Comparison of ENCODE assay signal across 8 cellular contexts in genomic region chr12:47758834-47759690, GRCh38. TPM values are rescaled to one million over a fixed set of nuclear protein-coding genes. Genes with fewer than 3 reads are reported as not detected.
A peak's percentile ranks its signal among the peaks of the same experiment; 100 is the strongest.
DNase-seq lines count a peak whose midpoint lies in the region; ATAC-seq and TF ChIP-seq lines count a peak whose summit lies in the region.

A gene with protein sequence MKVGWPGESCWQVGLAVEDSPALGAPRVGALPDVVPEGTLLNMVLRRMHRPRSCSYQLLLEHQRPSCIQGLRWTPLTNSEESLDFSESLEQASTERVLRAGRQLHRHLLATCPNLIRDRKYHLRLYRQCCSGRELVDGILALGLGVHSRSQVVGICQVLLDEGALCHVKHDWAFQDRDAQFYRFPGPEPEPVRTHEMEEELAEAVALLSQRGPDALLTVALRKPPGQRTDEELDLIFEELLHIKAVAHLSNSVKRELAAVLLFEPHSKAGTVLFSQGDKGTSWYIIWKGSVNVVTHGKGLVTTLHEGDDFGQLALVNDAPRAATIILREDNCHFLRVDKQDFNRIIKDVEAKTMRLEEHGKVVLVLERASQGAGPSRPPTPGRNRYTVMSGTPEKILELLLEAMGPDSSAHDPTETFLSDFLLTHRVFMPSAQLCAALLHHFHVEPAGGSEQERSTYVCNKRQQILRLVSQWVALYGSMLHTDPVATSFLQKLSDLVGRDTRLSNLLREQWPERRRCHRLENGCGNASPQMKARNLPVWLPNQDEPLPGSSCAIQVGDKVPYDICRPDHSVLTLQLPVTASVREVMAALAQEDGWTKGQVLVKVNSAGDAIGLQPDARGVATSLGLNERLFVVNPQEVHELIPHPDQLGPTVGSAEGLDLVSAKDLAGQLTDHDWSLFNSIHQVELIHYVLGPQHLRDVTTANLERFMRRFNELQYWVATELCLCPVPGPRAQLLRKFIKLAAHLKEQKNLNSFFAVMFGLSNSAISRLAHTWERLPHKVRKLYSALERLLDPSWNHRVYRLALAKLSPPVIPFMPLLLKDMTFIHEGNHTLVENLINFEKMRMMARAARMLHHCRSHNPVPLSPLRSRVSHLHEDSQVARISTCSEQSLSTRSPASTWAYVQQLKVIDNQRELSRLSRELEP (minus strand): TSS chr12:47758880. CDS start chr12:47758556, 324 bp downstream.

- peak; percentile 60 for ATAC-seq in GM21737 (IDR thresholded peaks at IDR 0.05; ENCODE audit: unreplicated experiment)
- peak; percentile 86 to 91 (median 87) for ATAC-seq in T-cell (replicated peaks in 1 of 4)

- H3K36me3 ChIP-seq in left ventricle myocardium inferior (no peaks in the 10 kb centered on the region), uterus (no peaks in the 10 kb centered on the region)

- peak within 1 kb of the TSS; percentile 71 to 77 (median 73) for H3K4me3 Mint-ChIP-seq in T-cell
- H3K4me3 Mint-ChIP-seq in progenitor cell of endocrine pancreas (ENCODE audit: low read depth) = peak within 1 kb of the TSS; percentile 67

- H3K27ac ChIP-seq in left ventricle myocardium inferior (replicated peaks) = peak within 1 kb of the TSS; percentile 90
- peak within 1 kb of the TSS; percentile 77 to 86 for H3K27ac ChIP-seq in uterus

- H3K4me1 ChIP-seq in left ventricle myocardium inferior (peaks cover 76% of the 10 kb centered on the region), uterus (no peaks in the 10 kb centered on the region)

- H3K4me3 ChIP-seq in left ventricle myocardium inferior = peak within 1 kb of the TSS; percentile 71
- H3K4me3 ChIP-seq in uterus = peak within 1 kb of the TSS; percentile 51 to 60

- H3K27me3 Mint-ChIP-seq in T-cell = no peaks in the 10 kb centered on the region
- peaks cover 39% of the 10 kb centered on the region for H3K27me3 Mint-ChIP-seq in progenitor cell of endocrine pancreas

- H3K4me1 Mint-ChIP-seq in T-cell (peaks cover 24 to 33% (median 24%) of the 10 kb centered on the region in 3 donors), progenitor cell of endocrine pancreas (ENCODE audit: low read depth) (peaks cover 4% of the 10 kb centered on the region)

- H3K9me3 ChIP-seq in left ventricle myocardium inferior (replicated peaks) (no peaks in the 10 kb centered on the region), uterus (no peaks in the 10 kb centered on the region)

- DNase-seq in DMS79 (lab: John Stamatoyannopoulos, UW) = peak; percentile 48
- peak in 33 of 34 experiments; percentile 20 to 73 (median 48) for DNase-seq in T-cell
- peak in 55 of 56 donors; percentile 56 to 98 (median 91) for DNase-seq in amygdala (lab: John Stamatoyannopoulos, UW)
- peak; percentile 87 for DNase-seq in left ventricle myocardium inferior
- peak; percentile 66 for DNase-seq in progenitor cell of endocrine pancreas (ENCODE audit: low spot score, unreplicated experiment)
- DNase-seq in uterus = peak; percentile 83 to 84

- no peaks in the 10 kb centered on the region for H3K36me3 Mint-ChIP-seq in T-cell
- no peaks in the 10 kb centered on the region for H3K36me3 Mint-ChIP-seq in progenitor cell of endocrine pancreas (ENCODE audit: insufficient read depth)

- no peaks in the 10 kb centered on the region for H3K9me3 Mint-ChIP-seq in T-cell
- H3K9me3 Mint-ChIP-seq in progenitor cell of endocrine pancreas (ENCODE audit: low read depth) = no peaks in the 10 kb centered on the region

- TF ChIP-seq POLR2A in uterus (IDR thresholded peaks at IDR 0.05) = peak in 1 of 2 donors; percentile 28

- TF ChIP-seq CTCF in LNCAP (IDR thresholded peaks at IDR 0.05) = peak; percentile 56
- TF ChIP-seq CTCF in left ventricle myocardium inferior (IDR thresholded peaks at IDR 0.05; ENCODE audit: borderline replicate concordance) = peak; percentile 66
- TF ChIP-seq CTCF in progenitor cell of endocrine pancreas (IDR thresholded peaks at IDR 0.05; ENCODE audit: unreplicated experiment) = peak; percentile 52
- peak; percentile 37 to 71 (median 52) for TF ChIP-seq CTCF in uterus (IDR thresholded peaks at IDR 0.05)

- intact Hi-C loops in left ventricle myocardium inferior (cut with micrococcal nuclease) (no loop called here), uterus (cut with DNase I; ENCODE audit: low total_unique reads) (no loop called here)

- CTCF ChIA-PET in T-cell (lab: Charles Lee) = interaction anchor here (0.5 to 5.1 kb wide), 8 partner anchors 9 to 85 kb away, joined by 3 to 34 read pairs (median 6); no protein-coding TSS in a partner anchor

- POLR2A ChIA-PET in T-cell (lab: Charles Lee) = interaction anchor here in 1 of 2 donors (0.5 to 0.7 kb wide), 3 partner anchors 8 to 46 kb away, joined by 3 to 6 read pairs (median 5); no protein-coding TSS in a partner anchor

- H3K27me3 ChIP-seq in left ventricle myocardium inferior (ENCODE audit: low read depth) = no peaks in the 10 kb centered on the region
- H3K27me3 ChIP-seq in uterus = no peaks in the 10 kb centered on the region

- H3K27ac Mint-ChIP-seq in T-cell = peak within 1 kb of the TSS in 1 of 2 donors; percentile 34
- peak within 1 kb of the TSS; percentile 67 for H3K27ac Mint-ChIP-seq in progenitor cell of endocrine pancreas

RNA-seq across cellular contexts. Expression of the gene that starts here (rescaled TPM):
- total RNA-seq in T-cell (under 1 TPM; 0.25 to 0.99 (median 0.82) TPM), left ventricle myocardium inferior (34.8 TPM), progenitor cell of endocrine pancreas (1.2 and 1.7 TPM in 2 replicates), uterus (100 to 1,000 TPM in 1 of 4 donors, 10 to 100 TPM in 3; 13.5 to 105 (median 48.7) TPM)

Comparison
In these comparisons a context has a peak if more than half of its experiments do, and no peak if none do; other contexts are left out.
1. Peak in every context shown above with its lines: DNase-seq, ATAC-seq, H3K4me3 ChIP-seq and H3K27ac ChIP-seq.
2. Peak in DNase-seq and ATAC-seq in T-cell; RNA of the gene not detected or under 1 TPM.